8 cellular contexts compared by ENCODE assay signal in the genomic region with DNA sequence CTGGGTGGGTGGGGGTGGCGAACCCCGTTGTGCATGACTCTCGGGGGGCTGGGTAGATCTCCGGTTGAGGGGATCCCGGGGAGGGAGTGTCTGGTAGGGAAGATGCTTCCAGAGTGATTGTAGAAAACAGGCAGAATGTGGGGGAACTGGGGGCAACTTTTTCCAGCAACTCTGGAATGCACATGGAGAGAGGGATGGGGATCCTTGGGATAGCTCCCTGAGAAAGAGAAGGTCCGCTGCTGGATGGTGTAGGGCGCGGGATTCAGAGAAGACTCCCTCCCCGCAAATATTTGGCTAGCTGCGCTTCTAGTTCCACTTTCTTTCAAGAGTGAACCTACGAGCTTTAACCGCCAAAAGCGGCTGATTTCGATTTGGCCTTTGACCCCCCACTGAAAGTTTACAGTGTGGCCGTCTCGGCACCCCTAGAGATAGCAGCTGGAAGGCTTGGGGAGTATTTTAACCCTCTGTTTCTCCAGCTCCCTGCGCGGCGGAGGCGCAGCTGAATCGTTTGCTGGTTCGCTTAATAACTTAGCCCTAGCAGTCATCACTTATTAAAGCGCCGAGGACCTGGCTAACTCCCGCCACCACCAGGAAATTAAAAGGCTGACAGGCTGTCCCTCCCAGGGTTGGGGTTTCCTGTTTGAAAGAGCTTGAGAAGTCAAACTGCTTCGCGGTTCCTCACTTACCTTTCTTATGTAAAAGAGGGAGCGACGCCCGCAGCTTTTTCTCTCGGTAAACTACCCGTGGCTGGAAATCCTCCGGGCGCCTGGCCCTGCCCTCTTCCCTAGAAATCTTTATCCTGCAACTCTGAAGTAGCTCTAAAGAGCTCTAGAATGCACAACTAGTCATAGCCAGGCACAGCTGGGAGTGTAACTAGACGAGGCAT. TPM values are rescaled to one million over a fixed set of nuclear protein-coding genes. Genes with fewer than 3 reads are reported as not detected.
DNase-seq lines count a peak whose midpoint lies in the region; ATAC-seq, FAIRE-seq and TF ChIP-seq lines count a peak whose summit lies in the region.

No MANE protein-coding gene starts in this region.

- no peak overlapping the region for H2AK5ac ChIP-seq in neuronal stem cell (ENCODE audit: low read depth, low read length)

- H2BK12ac ChIP-seq in neuronal stem cell (ENCODE audit: low read length): no peak overlapping the region

- H3K4me3 ChIP-seq in RWPE2 (ENCODE audit: severe bottlenecking): peak overlapping the region; percentile 71
- peak overlapping the region; percentile 78 to 92 for H3K4me3 ChIP-seq in neuronal stem cell (ENCODE audit: low read length in 2 of 2)
- H3K4me3 ChIP-seq in thymus (ENCODE audit: low read length): peak overlapping the region; percentile 67

- H3K36me3 ChIP-seq in RWPE2 (ENCODE audit: low read depth) (peaks cover 5% of the 10 kb centered on the region; the same call in 1 of the 2 replicates), neuronal stem cell (replicated peaks in 1 of 2; ENCODE audit: control insufficient read depth in 2 of 2, insufficient read depth in 2 of 2, low read length in 2 of 2) (no peaks in the 10 kb centered on the region), thymus (ENCODE audit: control insufficient read depth, insufficient read depth) (no peaks in the 10 kb centered on the region)

- H3K4me1 ChIP-seq in RWPE2 (ENCODE audit: insufficient read depth, poor library complexity, severe bottlenecking): peaks cover 48% of the 10 kb centered on the region
- H3K4me1 ChIP-seq in neuronal stem cell (ENCODE audit: control insufficient read depth in 2 of 2, insufficient read depth in 1 of 2, low read depth in 1 of 2, low read length in 2 of 2): peaks cover 6 to 30% of the 10 kb centered on the region in 2 donors
- peaks cover 4% of the 10 kb centered on the region for H3K4me1 ChIP-seq in thymus (ENCODE audit: control insufficient read depth, insufficient read depth, low read length)

- no peak for FAIRE-seq in frontal cortex (lab: Jason Lieb, UNC)

- no peak overlapping the region for H3K4ac ChIP-seq in neuronal stem cell (ENCODE audit: low read length)

- WGBS in neuronal stem cell (ENCODE audit: extremely low coverage in 2 of 2, insufficient read length in 2 of 2, insufficient replicate concordance in 1 of 2), 2 donors: no CpG with 5 or more reads among the region's 35 CpGs
- under 1% methylated on average over 35 of the region's 35 CpGs for WGBS in thymus

- no peak overlapping the region for H2BK120ac ChIP-seq in neuronal stem cell (ENCODE audit: low read depth, low read length)

- peak overlapping the region; percentile 78 for H3K9ac ChIP-seq in neuronal stem cell (ENCODE audit: low read depth, low read length, poor library complexity)

- H2BK15ac ChIP-seq in neuronal stem cell (ENCODE audit: low read length): no peak overlapping the region

- H3K9me3 ChIP-seq in RWPE2 (ENCODE audit: severe bottlenecking): no peaks in the 10 kb centered on the region
- H3K9me3 ChIP-seq in neuronal stem cell (replicated peaks in 1 of 2; ENCODE audit: control insufficient read depth in 2 of 2, insufficient read depth in 1 of 2, low read depth in 1 of 2, low read length in 2 of 2): no peaks in the 10 kb centered on the region
- no peaks in the 10 kb centered on the region for H3K9me3 ChIP-seq in thymus (ENCODE audit: control insufficient read depth)

- H2AFZ ChIP-seq in neuronal stem cell (ENCODE audit: low read length): peak overlapping the region; percentile 99

- H3K18ac ChIP-seq in neuronal stem cell (ENCODE audit: low read length): peak overlapping the region; percentile 88

- H3K4me2 ChIP-seq in neuronal stem cell (ENCODE audit: insufficient read depth, low read length, poor library complexity, severe bottlenecking): peak overlapping the region; percentile 81

- H4K91ac ChIP-seq in neuronal stem cell (ENCODE audit: low read depth, low read length, poor library complexity): no peak overlapping the region

- H2BK5ac ChIP-seq in neuronal stem cell (ENCODE audit: low read length): peak overlapping the region; percentile 93

- no peak for TF ChIP-seq EP300 in Ishikawa (IDR thresholded peaks at IDR 0.05; ENCODE audit: borderline replicate concordance)

- ATAC-seq in GM21737 (IDR thresholded peaks at IDR 0.05; ENCODE audit: unreplicated experiment) (peak; percentile 88), RWPE2 (ENCODE audit: low read depth) (peak; percentile 70)

- peak; percentile 94 for DNase-seq in EH (ENCODE audit: low read depth)
- peak; percentile 77 for DNase-seq in RWPE2 (ENCODE audit: low spot score)
- DNase-seq in activated gamma-delta T cell treated with Interleukin-2 at 50 U/mL for 16 hours: peak; percentile 47
- DNase-seq in frontal cortex (ENCODE audit: low spot score in 2 of 2): peak; percentile 41 to 51
- DNase-seq in neuronal stem cell (ENCODE audit: low spot score): peak; percentile 74

- H3K23ac ChIP-seq in neuronal stem cell (ENCODE audit: low read depth, low read length, poor library complexity): no peak overlapping the region

- H4K8ac ChIP-seq in neuronal stem cell (ENCODE audit: low read depth, low read length): no peak overlapping the region

- peak; percentile 70 for TF ChIP-seq CTCF in RWPE2 (IDR thresholded peaks at IDR 0.05; ENCODE audit: poor library complexity, severe bottlenecking)

- peak; percentile 50 for TF ChIP-seq RAD21 in Ishikawa (IDR thresholded peaks at IDR 0.05; ENCODE audit: low read depth)

- H3K79me1 ChIP-seq in neuronal stem cell (ENCODE audit: low read depth, low read length): no peaks in the 10 kb centered on the region

- H3K27me3 ChIP-seq in RWPE2 (ENCODE audit: insufficient read depth, poor library complexity, severe bottlenecking): no peaks in the 10 kb centered on the region
- peaks cover 0 to 3% (median 0%) of the 10 kb centered on the region in 3 experiments for H3K27me3 ChIP-seq in neuronal stem cell (ENCODE audit: control insufficient read depth in 3 of 3, insufficient read depth in 3 of 3, low read depth in 1 of 3, low read length in 3 of 3)
- H3K27me3 ChIP-seq in thymus (ENCODE audit: control insufficient read depth, insufficient read depth): no peaks in the 10 kb centered on the region

- H3K27ac ChIP-seq in RWPE2 (ENCODE audit: poor library complexity, severe bottlenecking) (peak overlapping the region; percentile 94), neuronal stem cell (replicated peaks; ENCODE audit: low read length) (peak overlapping the region; percentile 76), thymus (ENCODE audit: low read depth) (peak overlapping the region; percentile 86)

- peak overlapping the region; percentile 51 for H3K14ac ChIP-seq in neuronal stem cell (ENCODE audit: low read length)

TF ChIP-seq in Ishikawa, 13 proteins besides CTCF, POLR2A, EP300 and RAD21:
- TF ChIP-seq TAF1 (IDR thresholded peaks at IDR 0.05; ENCODE audit: low read depth): peak; percentile 18; the same call in 1 of the 2 replicates
- TF ChIP-seq ZBTB7A (IDR thresholded peaks at IDR 0.05; ENCODE audit: low read depth): no peak
- TF ChIP-seq MAX (IDR thresholded peaks at IDR 0.05): peak; percentile 24; the same call in 1 of the 2 replicates

RNA-seq across cellular contexts. Expression of gene PHLDB2, which starts 1.2 kb away (rescaled TPM):
- total RNA-seq in frontal cortex: 9.0 TPM
- 4.5 TPM for polyA plus RNA-seq in neuronal stem cell (2013, experiment 1 of 2)
- polyA plus RNA-seq in neuronal stem cell (2013, experiment 2 of 2): 4.6 TPM
- 37.8 TPM for polyA plus RNA-seq in thymus

Comparison
In these comparisons a context has a peak if more than half of its experiments do, and no peak if none do; other contexts are left out.
1. Peak in every context shown above with its lines: DNase-seq, ATAC-seq, H3K4me3 ChIP-seq and H3K27ac ChIP-seq.